Comparison of ENCODE assay signal across 9 cellular contexts in genomic region chr7:128831178-128831993, GRCh38. TPM values are rescaled to one million over a fixed set of nuclear protein-coding genes. Genes with fewer than 3 reads are reported as not detected.
DNase-seq lines count a peak whose midpoint lies in the region; ATAC-seq, FAIRE-seq and TF ChIP-seq lines count a peak whose summit lies in the region.
"Had no signal": no experiment of that assay in that cellular context is flagged by ENCODE, and none has a peak within 500 bp of the region (broad histone marks: within the 10 kb centered on the region; RNA-seq: fewer than 3 reads in every experiment).

No MANE protein-coding gene starts in this region.

- TF ChIP-seq RAD21 in GM12878 (IDR thresholded peaks at IDR 0.05; ENCODE audit: insufficient read depth, low read depth, low read length), result no peak

- SMC1A ChIA-PET in GM12878 (lab: Charles Lee; ENCODE audit: uncharacterized antibody, unreplicated experiment), result no interaction called here

- H3K79me2 ChIP-seq in GM12878 (ENCODE audit: control insufficient read depth, insufficient read depth, low read length), result no peaks in the 10 kb centered on the region

- no peak overlapping the region for H3K4me2 ChIP-seq in GM12878 (ENCODE audit: control insufficient read depth, insufficient read depth)

- no peak overlapping the region for H2AFZ ChIP-seq in GM12878 (ENCODE audit: control insufficient read depth, low read depth, low read length)

- H3K9ac ChIP-seq in HUES64 (ENCODE audit: low read depth, low read length), result peak overlapping the region; percentile 6; the same call in 1 of the 2 replicates
- no peak overlapping the region for H3K9ac ChIP-seq in GM12878 (ENCODE audit: control insufficient read depth, insufficient read depth, low read length)

- FAIRE-seq in GM12878 (lab: Jason Lieb, UNC), result no peak

- no peak for TF ChIP-seq EP300 in GM12878 (IDR thresholded peaks at IDR 0.05; ENCODE audit: borderline replicate concordance in 1 of 2, control insufficient read depth in 1 of 2, low read depth in 2 of 2, low read length in 2 of 2)
- no peak for TF ChIP-seq EP300 in tibial nerve (IDR thresholded peaks at IDR 0.05)

- peak overlapping the region; percentile 90 for H3K4me3 ChIP-seq in AG09309 (ENCODE audit: control insufficient read depth, low read depth, low read length)
- H3K4me3 ChIP-seq in HUES64 (ENCODE audit: low read length), result peak overlapping the region; percentile 79
- H3K4me3 ChIP-seq in GM12878, result no peak overlapping the region
- peak overlapping the region; percentile 42 to 75 (median 50) for H3K4me3 ChIP-seq in tibial nerve
- H3K4me3 ChIP-seq in effector memory CD4-positive, alpha-beta T cell (ENCODE audit: insufficient read depth, low read depth, low read length, poor library complexity, severe bottlenecking), result no peak overlapping the region

- H3K36me3 ChIP-seq in HUES64 (ENCODE audit: insufficient read depth, low read length), result peaks cover 12% of the 10 kb centered on the region; the same call in 1 of the 2 replicates
- no peaks in the 10 kb centered on the region for H3K36me3 ChIP-seq in GM12878 (ENCODE audit: control insufficient read depth in 2 of 2, insufficient read depth in 2 of 2, low read length in 1 of 2)
- no peaks in the 10 kb centered on the region for H3K36me3 ChIP-seq in tibial nerve
- H3K36me3 ChIP-seq in effector memory CD4-positive, alpha-beta T cell (ENCODE audit: control insufficient read depth, insufficient read depth, low read length), result no peaks in the 10 kb centered on the region

- intact Hi-C loops in GM12878 (cut with micrococcal nuclease; ENCODE audit: unreplicated experiment), result no loop called here

- in situ Hi-C loops in GM12878 (cut with MboI), result no loop called here

- H3K9me3 ChIP-seq in HUES64 (ENCODE audit: insufficient read depth, low read depth, low read length) (no peaks in the 10 kb centered on the region), GM12878 (replicated peaks; ENCODE audit: control insufficient read depth, insufficient read depth, low read length) (no peaks in the 10 kb centered on the region), tibial nerve (no peaks in the 10 kb centered on the region)
- H3K9me3 ChIP-seq in effector memory CD4-positive, alpha-beta T cell (ENCODE audit: control insufficient read depth, low read length), result no peaks in the 10 kb centered on the region

- H4K20me1 ChIP-seq in GM12878 (ENCODE audit: control insufficient read depth, insufficient read depth), result no peaks in the 10 kb centered on the region

- peak overlapping the region; percentile 54; the same call in 1 of the 2 replicates for H3K27ac ChIP-seq in HUES64 (ENCODE audit: low read depth, low read length)
- H3K27ac ChIP-seq in GM12878 (ENCODE audit: control insufficient read depth, insufficient read depth), result no peak overlapping the region
- peak overlapping the region; percentile 10 to 79 (median 66) for H3K27ac ChIP-seq in tibial nerve
- no peak overlapping the region for H3K27ac ChIP-seq in effector memory CD4-positive, alpha-beta T cell (ENCODE audit: insufficient read depth, low read length, poor library complexity, severe bottlenecking)

- CTCF ChIA-PET in GM12878 (lab: Yijun Ruan, JAX), result interaction anchor here (0.7 kb wide), 2 partner anchors 91 to 446 kb away, joined by 3 read pairs; no protein-coding TSS in a partner anchor

- peaks cover 21% of the 10 kb centered on the region for H3K27me3 ChIP-seq in HUES64 (ENCODE audit: insufficient read depth, low read length)
- peaks cover 15% of the 10 kb centered on the region in 2 experiments for H3K27me3 ChIP-seq in GM12878 (replicated peaks in 1 of 2; ENCODE audit: control insufficient read depth in 2 of 2, insufficient read depth in 2 of 2, low read length in 1 of 2)
- peaks cover 0 to 35% of the 10 kb centered on the region in 2 donors for H3K27me3 ChIP-seq in tibial nerve
- peaks cover 30% of the 10 kb centered on the region for H3K27me3 ChIP-seq in effector memory CD4-positive, alpha-beta T cell (replicated peaks; ENCODE audit: control insufficient read depth, insufficient read depth, low read length, poor library complexity, severe bottlenecking)

- TF ChIP-seq POLR2A in GM12878 (IDR thresholded peaks at IDR 0.05; ENCODE audit: low read depth, low read length) (no peak), tibial nerve (IDR thresholded peaks at IDR 0.05) (no peak)

- WGBS in HUES64, result under 1% methylated on average over 33 of the region's 33 CpGs
- WGBS in GM12878 (ENCODE audit: insufficient coverage, insufficient replicate concordance, low lambda C conversion rate, missing lambda C conversion rate), result 18% methylated on average over 27 of the region's 33 CpGs
- WGBS in tibial nerve, 2 donors, result 17 to 22% methylated on average over 18 to 28 of the region's 33 CpGs

- TF ChIP-seq CTCF in AG09309 (IDR thresholded peaks at IDR 0.05; ENCODE audit: control insufficient read depth, insufficient read depth, low read depth, low read length, missing control alignments), result no peak
- no peak for TF ChIP-seq CTCF in GM12878 (IDR thresholded peaks at IDR 0.05 in 2 of 3, conservative IDR thresholded peaks at IDR 0.05 in 1 of 3; ENCODE audit: control insufficient read depth in 2 of 3, extremely low read depth in 1 of 3, insufficient read depth in 1 of 3, low read depth in 3 of 3, low read length in 3 of 3)
- TF ChIP-seq CTCF in tibial nerve (IDR thresholded peaks at IDR 0.05), result no peak

- ATAC-seq in GM12878 (peak; percentile 36), HG02973 (IDR thresholded peaks at IDR 0.05; ENCODE audit: unreplicated experiment) (no peak)

- no TSS peak for BruUV-seq in GM12878 (replicated peaks; lab: Mats Ljungman, UMichigan)

- POLR2A ChIA-PET in GM12878 (lab: Charles Lee), result interaction anchor here (0.6 kb wide), 1 partner anchor 1733 kb away, joined by 3 read pairs; no protein-coding TSS in a partner anchor

- RAD21 ChIA-PET in GM12878 (lab: Charles Lee; ENCODE audit: unreplicated experiment), result no interaction called here

- no peak for DNase-seq in AG09309 (ENCODE audit: low read depth)
- DNase-seq in GM12878 (ENCODE audit: low read depth, low spot score), result no peak
- DNase-seq in left kidney (ENCODE audit: low read depth, low spot score), result peak; percentile 85
- DNase-seq in tibial nerve (ENCODE audit: low spot score in 2 of 2), result no peak
- no peak for DNase-seq in H4 (ENCODE audit: low spot score)
- no peak for DNase-seq in effector memory CD4-positive, alpha-beta T cell

- H3K4me1 ChIP-seq in HUES64 (ENCODE audit: insufficient read depth, low read length) (peaks cover 35% of the 10 kb centered on the region), GM12878 (ENCODE audit: control insufficient read depth, insufficient read depth, low read length) (peaks cover 8% of the 10 kb centered on the region), tibial nerve (peaks cover 0 to 50% (median 29%) of the 10 kb centered on the region in 4 donors)
- peaks cover 19% of the 10 kb centered on the region for H3K4me1 ChIP-seq in effector memory CD4-positive, alpha-beta T cell (ENCODE audit: control insufficient read depth, insufficient read depth, low read length, poor library complexity, severe bottlenecking)

RNA-seq across cellular contexts. Expression of gene FLNC, which starts 1.2 kb away (rescaled TPM):
- polyA plus RNA-seq in HUES64 (2013, experiment 1 of 2), result 13.6 TPM
- 13.6 TPM for polyA plus RNA-seq in HUES64 (2013, experiment 2 of 2)
- total RNA-seq in GM12878 (2013; cell fraction: nucleolus; rRNA removed), result 0.04 TPM in 1 of 2 replicates, not detected in the other
- 0.05 and 0.11 TPM in 2 replicates for total RNA-seq in GM12878 (2014; rRNA removed)
- total RNA-seq in GM12878 (2014; rRNA removed; fragmentation: Illumina TruSeq; extraction: Trizol), result 0.09 TPM in 1 of 2 replicates, not detected in the other
- total RNA-seq in GM12878 (2021), result 0.21 and 0.32 TPM in 2 replicates
- polyA plus RNA-seq in GM12878 (2011; ENCODE audit: low read depth), result 0.07 TPM
- not detected in 2 replicates for polyA plus RNA-seq in GM12878 (2011; rRNA removed)
- polyA plus RNA-seq in GM12878 (2011; cell fraction: cytosol; rRNA removed), result not detected in 2 replicates
- 0.03 TPM in 1 of 2 replicates, not detected in the other for polyA plus RNA-seq in GM12878 (2011; cell fraction: nucleus; rRNA removed)
- 0.12 and 0.17 TPM in 2 replicates for polyA plus RNA-seq in GM12878 (2012)
- 0.01 TPM in 1 of 2 replicates, not detected in the other for polyA plus RNA-seq in GM12878 (2014; fragmentation: Illumina TruSeq; extraction: Trizol)
- under 1 TPM in 1 of 2 experiments, not detected in 1; 0.02 TPM for polyA plus RNA-seq in GM12878 (2014; fragmentation: Nextera tagmentation; extraction: Ambion mirVana)
- polyA plus RNA-seq in GM12878 (2014; rRNA removed), result 0.01 and 0.06 TPM in 2 replicates
- under 1 TPM; 0.03 to 0.08 TPM for polyA plus RNA-seq in GM12878 (2016; fragmentation: Nextera tagmentation; extraction: Ambion mirVana)
- polyA minus RNA-seq in GM12878 (2011; rRNA and poly(A)+ RNA removed), result 0.05 and 0.07 TPM in 2 replicates
- polyA minus RNA-seq in GM12878 (2011; cell fraction: cytosol; rRNA and poly(A)+ RNA removed), result 0.13 TPM in 1 of 2 replicates, not detected in the other
- polyA minus RNA-seq in GM12878 (2011; cell fraction: nucleus; rRNA and poly(A)+ RNA removed), result 0.19 TPM in 1 of 2 replicates, not detected in the other
- total RNA-seq in tibial nerve, result 10 to 100 TPM in 2 of 4 donors, 1 to 10 TPM in 2; 5.5 to 13.5 (median 9.0) TPM
- total RNA-seq in H4 (2014; rRNA removed; shearing (Covaris generic)), result 0.10 and 0.14 TPM in 2 replicates

RNA-seq across cellular contexts. Expression of gene ATP6V1F, which starts 31.3 kb away (rescaled TPM):
- polyA plus RNA-seq in HUES64 (2013, experiment 1 of 2), result 86.3 TPM
- polyA plus RNA-seq in HUES64 (2013, experiment 2 of 2), result 114 TPM
- 10.0 and 12.5 TPM in 2 replicates for total RNA-seq in GM12878 (2013; cell fraction: nucleolus; rRNA removed)
- 123 and 126 TPM in 2 replicates for total RNA-seq in GM12878 (2014; rRNA removed)
- total RNA-seq in GM12878 (2014; rRNA removed; fragmentation: Illumina TruSeq; extraction: Trizol), result 108 and 111 TPM in 2 replicates
- 143 and 155 TPM in 2 replicates for total RNA-seq in GM12878 (2021)
- 304 TPM for polyA plus RNA-seq in GM12878 (2011; ENCODE audit: low read depth)
- 121 and 194 TPM in 2 replicates for polyA plus RNA-seq in GM12878 (2011; rRNA removed)
- 318 and 402 TPM in 2 replicates for polyA plus RNA-seq in GM12878 (2011; cell fraction: cytosol; rRNA removed)
- 124 and 144 TPM in 2 replicates for polyA plus RNA-seq in GM12878 (2011; cell fraction: nucleus; rRNA removed)
- polyA plus RNA-seq in GM12878 (2012), result 206 and 310 TPM in 2 replicates
- 62.7 and 179 TPM in 2 replicates for polyA plus RNA-seq in GM12878 (2014; fragmentation: Illumina TruSeq; extraction: Trizol)
- 100 to 1,000 TPM; 246 to 343 TPM for polyA plus RNA-seq in GM12878 (2014; fragmentation: Nextera tagmentation; extraction: Ambion mirVana)
- 211 and 223 TPM in 2 replicates for polyA plus RNA-seq in GM12878 (2014; rRNA removed)
- 100 to 1,000 TPM; 286 TPM for polyA plus RNA-seq in GM12878 (2016; fragmentation: Nextera tagmentation; extraction: Ambion mirVana)
- polyA minus RNA-seq in GM12878 (2011; rRNA and poly(A)+ RNA removed), result 40.6 and 67.1 TPM in 2 replicates
- polyA minus RNA-seq in GM12878 (2011; cell fraction: cytosol; rRNA and poly(A)+ RNA removed), result 18.7 and 20.3 TPM in 2 replicates
- polyA minus RNA-seq in GM12878 (2011; cell fraction: nucleus; rRNA and poly(A)+ RNA removed), result 17.5 and 22.7 TPM in 2 replicates
- 100 to 1,000 TPM in 1 of 4 donors, 10 to 100 TPM in 3; 57.9 to 122 (median 75.4) TPM for total RNA-seq in tibial nerve
- 119 and 124 TPM in 2 replicates for total RNA-seq in H4 (2014; rRNA removed; shearing (Covaris generic))

RNA-seq across cellular contexts. Expression of gene CCDC136, which starts 39.6 kb away (rescaled TPM):
- polyA plus RNA-seq in HUES64 (2013, experiment 1 of 2), result 19.3 TPM
- polyA plus RNA-seq in HUES64 (2013, experiment 2 of 2), result 26.7 TPM
- total RNA-seq in GM12878 (2013; cell fraction: nucleolus; rRNA removed), result 20.7 and 21.1 TPM in 2 replicates
- 0.71 and 1.6 TPM in 2 replicates for total RNA-seq in GM12878 (2014; rRNA removed)
- total RNA-seq in GM12878 (2014; rRNA removed; fragmentation: Illumina TruSeq; extraction: Trizol), result 1.7 and 2.3 TPM in 2 replicates
- 1.8 and 2.8 TPM in 2 replicates for total RNA-seq in GM12878 (2021)
- polyA plus RNA-seq in GM12878 (2011; ENCODE audit: low read depth), result 1.1 TPM
- 3.6 and 4.8 TPM in 2 replicates for polyA plus RNA-seq in GM12878 (2011; rRNA removed)
- polyA plus RNA-seq in GM12878 (2011; cell fraction: cytosol; rRNA removed), result 1.3 and 3.1 TPM in 2 replicates
- 16.7 and 18.0 TPM in 2 replicates for polyA plus RNA-seq in GM12878 (2011; cell fraction: nucleus; rRNA removed)
- polyA plus RNA-seq in GM12878 (2012), result 1.3 and 1.9 TPM in 2 replicates
- polyA plus RNA-seq in GM12878 (2014; fragmentation: Illumina TruSeq; extraction: Trizol), result 1.3 and 1.6 TPM in 2 replicates
- polyA plus RNA-seq in GM12878 (2014; fragmentation: Nextera tagmentation; extraction: Ambion mirVana), result under 1 TPM; 0.32 to 0.33 TPM
- polyA plus RNA-seq in GM12878 (2014; rRNA removed), result 2.1 and 3.0 TPM in 2 replicates
- 1 to 10 TPM in 1 of 2 experiments, under 1 TPM in 1; 0.87 to 1.2 TPM for polyA plus RNA-seq in GM12878 (2016; fragmentation: Nextera tagmentation; extraction: Ambion mirVana)
- polyA minus RNA-seq in GM12878 (2011; rRNA and poly(A)+ RNA removed), result 2.7 and 4.2 TPM in 2 replicates
- 0.83 and 2.4 TPM in 2 replicates for polyA minus RNA-seq in GM12878 (2011; cell fraction: cytosol; rRNA and poly(A)+ RNA removed)
- polyA minus RNA-seq in GM12878 (2011; cell fraction: nucleus; rRNA and poly(A)+ RNA removed), result 3.5 and 8.1 TPM in 2 replicates
- 10 to 100 TPM in 1 of 4 donors, 1 to 10 TPM in 3; 4.5 to 12.4 (median 7.2) TPM for total RNA-seq in tibial nerve
- 5.0 and 5.2 TPM in 2 replicates for total RNA-seq in H4 (2014; rRNA removed; shearing (Covaris generic))

RNA-seq across cellular contexts. Expression of gene OPN1SW, which starts 55.8 kb away (rescaled TPM):
- not detected for polyA plus RNA-seq in HUES64 (2013, experiment 1 of 2)
- polyA plus RNA-seq in HUES64 (2013, experiment 2 of 2), result not detected
- not detected in 2 replicates for total RNA-seq in GM12878 (2013; cell fraction: nucleolus; rRNA removed)
- not detected in 2 replicates for total RNA-seq in GM12878 (2014; rRNA removed)
- total RNA-seq in GM12878 (2014; rRNA removed; fragmentation: Illumina TruSeq; extraction: Trizol), result not detected in 2 replicates
- total RNA-seq in GM12878 (2021), result not detected in 2 replicates
- not detected for polyA plus RNA-seq in GM12878 (2011; ENCODE audit: low read depth)
- not detected in 2 replicates for polyA plus RNA-seq in GM12878 (2011; rRNA removed)
- polyA plus RNA-seq in GM12878 (2011; cell fraction: cytosol; rRNA removed), result not detected in 2 replicates
- polyA plus RNA-seq in GM12878 (2011; cell fraction: nucleus; rRNA removed), result not detected in 2 replicates
- polyA plus RNA-seq in GM12878 (2012), result not detected in 2 replicates
- polyA plus RNA-seq in GM12878 (2014; fragmentation: Illumina TruSeq; extraction: Trizol), result not detected in 2 replicates
- polyA plus RNA-seq in GM12878 (2014; fragmentation: Nextera tagmentation; extraction: Ambion mirVana), result under 1 TPM; 0.13 to 0.26 TPM
- polyA plus RNA-seq in GM12878 (2014; rRNA removed), result not detected in 2 replicates
- polyA plus RNA-seq in GM12878 (2016; fragmentation: Nextera tagmentation; extraction: Ambion mirVana), result under 1 TPM; 0.11 to 0.35 TPM
- polyA minus RNA-seq in GM12878 (2011; rRNA and poly(A)+ RNA removed), result not detected in 2 replicates
- not detected in 2 replicates for polyA minus RNA-seq in GM12878 (2011; cell fraction: cytosol; rRNA and poly(A)+ RNA removed)
- not detected in 2 replicates for polyA minus RNA-seq in GM12878 (2011; cell fraction: nucleus; rRNA and poly(A)+ RNA removed)
- total RNA-seq in tibial nerve, result not detected
- total RNA-seq in H4 (2014; rRNA removed; shearing (Covaris generic)), result not detected in 2 replicates
- polyA plus RNA-seq: adipose tissue had no signal

Comparison
In these comparisons a context has a peak if more than half of its experiments do, and no peak if none do; other contexts are left out.
1. H3K4me3 ChIP-seq: peak in AG09309 (single experiment), HUES64 (single experiment) and tibial nerve (4 of 4); none in GM12878 (single experiment) and effector memory CD4-positive, alpha-beta T cell (single experiment).
2. H3K27ac ChIP-seq: peak in HUES64 (single experiment) and tibial nerve (4 of 4); none in GM12878 (single experiment) and effector memory CD4-positive, alpha-beta T cell (single experiment).